1 cellular context compared by ENCODE assay signal in genomic region chr11:73281201-73281741, GRCh38.
TF ChIP-seq lines count a peak whose summit lies in the region.

No MANE protein-coding gene starts in this region.

TF ChIP-seq in HepG2, 621 proteins besides CTCF, POLR2A, EP300 and RAD21:
- TF ChIP-seq, protein P1, sequence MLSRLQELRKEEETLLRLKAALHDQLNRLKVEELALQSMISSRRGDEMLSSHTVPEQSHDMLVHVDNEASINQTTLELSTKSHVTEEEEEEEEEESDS (CRISPR knock-in tag; IDR thresholded peaks at IDR 0.05; ENCODE audit: borderline replicate concordance): no peak
- TF ChIP-seq JUNB (CRISPR knock-in tag; IDR thresholded peaks at IDR 0.05; ENCODE audit: borderline replicate concordance) (no peak), ZNF788 (CRISPR knock-in tag; IDR thresholded peaks at IDR 0.05; ENCODE audit: borderline replicate concordance) (no peak), CREBL2 (CRISPR knock-in tag; IDR thresholded peaks at IDR 0.05; ENCODE audit: borderline replicate concordance) (no peak), RXRA (CRISPR knock-in tag; IDR thresholded peaks at IDR 0.05) (no peak), ELF1 (CRISPR knock-in tag; IDR thresholded peaks at IDR 0.05) (no peak), FOXK2 (IDR thresholded peaks at IDR 0.05) (no peak), ZNF451 (CRISPR knock-in tag; IDR thresholded peaks at IDR 0.05) (no peak), AFF4 (CRISPR knock-in tag; IDR thresholded peaks at IDR 0.05) (no peak), ZNF317 (CRISPR knock-in tag; IDR thresholded peaks at IDR 0.05) (no peak), SMYD3 (CRISPR knock-in tag; IDR thresholded peaks at IDR 0.05) (no peak), ZNF550 (CRISPR knock-in tag; IDR thresholded peaks at IDR 0.05; ENCODE audit: borderline replicate concordance) (no peak), ZNF710 (CRISPR knock-in tag; IDR thresholded peaks at IDR 0.05; ENCODE audit: borderline replicate concordance) (no peak), ETV6 (CRISPR knock-in tag; conservative IDR thresholded peaks at IDR 0.05) (no peak), RCOR2 (CRISPR knock-in tag; IDR thresholded peaks at IDR 0.05) (no peak), ZMAT3 (CRISPR knock-in tag; conservative IDR thresholded peaks at IDR 0.05) (no peak), SAFB2 (CRISPR knock-in tag; IDR thresholded peaks at IDR 0.05; ENCODE audit: borderline replicate concordance, low read depth) (no peak), HIVEP1 (CRISPR knock-in tag; IDR thresholded peaks at IDR 0.05) (no peak)
- TF ChIP-seq, protein P2, sequence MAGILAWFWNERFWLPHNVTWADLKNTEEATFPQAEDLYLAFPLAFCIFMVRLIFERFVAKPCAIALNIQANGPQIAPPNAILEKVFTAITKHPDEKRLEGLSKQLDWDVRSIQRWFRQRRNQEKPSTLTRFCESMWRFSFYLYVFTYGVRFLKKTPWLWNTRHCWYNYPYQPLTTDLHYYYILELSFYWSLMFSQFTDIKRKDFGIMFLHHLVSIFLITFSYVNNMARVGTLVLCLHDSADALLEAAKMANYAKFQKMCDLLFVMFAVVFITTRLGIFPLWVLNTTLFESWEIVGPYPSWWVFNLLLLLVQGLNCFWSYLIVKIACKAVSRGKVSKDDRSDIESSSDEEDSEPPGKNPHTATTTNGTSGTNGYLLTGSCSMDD (CRISPR knock-in tag; IDR thresholded peaks at IDR 0.05): no peak
- TF ChIP-seq, protein P3, sequence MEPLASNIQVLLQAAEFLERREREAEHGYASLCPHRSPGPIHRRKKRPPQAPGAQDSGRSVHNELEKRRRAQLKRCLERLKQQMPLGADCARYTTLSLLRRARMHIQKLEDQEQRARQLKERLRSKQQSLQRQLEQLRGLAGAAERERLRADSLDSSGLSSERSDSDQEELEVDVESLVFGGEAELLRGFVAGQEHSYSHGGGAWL (CRISPR knock-in tag; IDR thresholded peaks at IDR 0.05): no peak
